Comparison of ENCODE assay signal across 10 cellular contexts in the genomic region with DNA sequence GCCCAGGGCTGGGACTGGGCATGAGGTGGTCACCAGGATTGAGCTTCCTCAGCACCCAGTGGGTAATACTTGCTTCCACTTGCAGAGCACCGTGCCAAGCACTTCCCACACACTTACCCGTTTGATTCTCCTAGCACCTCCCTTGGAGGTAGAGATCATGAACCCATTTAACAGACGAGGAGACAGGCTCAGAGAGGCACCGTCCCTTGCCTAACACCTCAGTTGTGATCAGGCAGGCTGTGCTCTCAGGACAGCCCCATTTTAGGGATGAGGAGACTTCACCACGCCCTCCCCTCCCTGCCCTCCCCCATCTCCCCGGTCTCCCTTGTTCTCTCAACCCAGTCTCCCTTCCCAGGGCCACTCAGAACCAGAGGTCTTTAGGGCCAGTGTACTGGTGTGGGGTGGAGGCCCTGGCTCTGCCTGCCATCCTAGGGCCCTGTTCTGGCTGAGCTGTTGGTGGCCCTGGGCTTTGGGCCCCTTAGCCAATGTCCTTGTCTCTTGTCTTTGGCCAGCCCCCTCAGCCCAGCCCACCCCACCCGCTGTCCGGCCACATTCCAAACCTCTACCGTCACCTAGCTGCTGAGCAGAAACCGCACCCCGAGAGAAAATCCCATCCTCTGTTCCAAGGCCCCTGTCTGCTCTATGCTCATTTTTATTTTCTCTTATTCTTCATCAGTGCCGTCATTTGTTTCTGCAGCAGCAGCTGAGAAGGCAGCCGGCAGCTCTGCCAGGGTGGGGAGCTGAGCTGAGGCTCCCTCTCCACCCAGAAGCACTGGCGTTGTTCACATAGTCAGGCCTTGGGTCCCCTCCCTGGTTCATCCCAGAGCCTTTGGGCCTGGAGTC. TPM values are rescaled to one million over a fixed set of nuclear protein-coding genes. Genes with fewer than 3 reads are reported as not detected.
DNase-seq lines count a peak whose midpoint lies in the region; ATAC-seq and TF ChIP-seq lines count a peak whose summit lies in the region.
"Had no signal": no experiment of that assay in that cellular context is flagged by ENCODE, and none has a peak within 500 bp of the region (broad histone marks: within the 10 kb centered on the region; RNA-seq: fewer than 3 reads in every experiment).

No MANE protein-coding gene starts in this region.

- H3K4me2 ChIP-seq in OCI-LY7 (ENCODE audit: low read length) = no peak overlapping the region

- H3K9me2 ChIP-seq in OCI-LY7 (ENCODE audit: insufficient read depth, low read length) = no peaks in the 10 kb centered on the region

- H2AFZ ChIP-seq in OCI-LY7 (ENCODE audit: low read length) = no peak overlapping the region

- no peaks in the 10 kb centered on the region for H3K4me1 ChIP-seq in right cardiac atrium (ENCODE audit: control insufficient read depth, insufficient read depth, low read length)
- no peaks in the 10 kb centered on the region for H3K4me1 ChIP-seq in OCI-LY7 (ENCODE audit: insufficient read depth, low read length, poor library complexity, severe bottlenecking)

- no peaks in the 10 kb centered on the region for H3K9me3 ChIP-seq in right cardiac atrium (ENCODE audit: control insufficient read depth, low read length)
- no peaks in the 10 kb centered on the region for H3K9me3 ChIP-seq in OCI-LY7 (ENCODE audit: low read length)

- H3K79me2 ChIP-seq in OCI-LY7 (ENCODE audit: insufficient read depth, low read depth, low read length) = no peaks in the 10 kb centered on the region

- CTCF ChIA-PET in OCI-LY7 (lab: Charles Lee; ENCODE audit: unreplicated experiment) = no interaction called here

- in situ Hi-C loops in astrocyte of the spinal cord (cut with HindIII; ENCODE audit: low sequenced_read_pairs) = no loop called here

- WGBS in right cardiac atrium = 55% methylated on average over 14 of the region's 14 CpGs

- ATAC-seq in right cardiac atrium (peak; percentile 44 to 55), GM18907 (IDR thresholded peaks at IDR 0.05; ENCODE audit: unreplicated experiment) (no peak)

- H3K36me3 ChIP-seq in OCI-LY7 (ENCODE audit: insufficient read depth, low read length) = no peaks in the 10 kb centered on the region

- H4K20me1 ChIP-seq in OCI-LY7 (ENCODE audit: insufficient read depth, low read length) = no peaks in the 10 kb centered on the region

- H3K27ac ChIP-seq in right cardiac atrium (ENCODE audit: low read length) (peak overlapping the region; percentile 46), OCI-LY7 (ENCODE audit: low read depth, low read length, poor library complexity, severe bottlenecking) (no peak overlapping the region)

- H3K4me3 ChIP-seq in astrocyte of the spinal cord (ENCODE audit: low read depth, low read length) = no peak overlapping the region
- H3K4me3 ChIP-seq in right cardiac atrium (ENCODE audit: low read length) = no peak overlapping the region
- H3K4me3 ChIP-seq in skeletal muscle cell (ENCODE audit: low read depth, low read length) = no peak overlapping the region
- H3K4me3 ChIP-seq in OCI-LY7 (ENCODE audit: low read depth, low read length, poor library complexity, severe bottlenecking) = no peak overlapping the region

- intact Hi-C loops in right cardiac atrium (cut with DNase I) (no loop called here), OCI-LY7 (cut with micrococcal nuclease; ENCODE audit: unreplicated experiment) (no loop called here)

- TF ChIP-seq CTCF in astrocyte of the spinal cord (IDR thresholded peaks at IDR 0.05; ENCODE audit: low read depth, low read length) = no peak
- no peak for TF ChIP-seq CTCF in OCI-LY7 (conservative IDR thresholded peaks at IDR 0.05; ENCODE audit: low read length)

- DNase-seq in HCEC 1CT (peak; percentile 83), astrocyte of the spinal cord (ENCODE audit: low read depth, low spot score) (peak; percentile 97), right cardiac atrium (peak in 1 of 3 donors; percentile 62), skeletal muscle cell (ENCODE audit: low read depth) (peak; percentile 77), OCI-LY7 (ENCODE audit: low spot score) (no peak), activated gamma-delta T cell (lab: John Stamatoyannopoulos, UW) (no peak)
- no peak for DNase-seq in activated CD8-positive, alpha-beta memory T cell treated with anti-CD3 and anti-CD28 coated beads, Interleukin-2, amount 50 U/mL, for 48 hours
- DNase-seq: activated CD4-positive, alpha-beta T cell treated with anti-CD3 and anti-CD28 coated beads, Interleukin-2, amount 50 U/mL, for 1 hour; NCI-H1092 had no signal

- POLR2A ChIA-PET in OCI-LY7 (lab: Charles Lee) = no interaction called here

- no TSS peak for BruUV-seq in OCI-LY7 (replicated peaks; lab: Mats Ljungman, UMichigan)

- no peaks in the 10 kb centered on the region for H3K27me3 ChIP-seq in right cardiac atrium (ENCODE audit: control insufficient read depth, insufficient read depth)

RNA-seq across cellular contexts. Expression of gene OLFML2A, which starts 33.8 kb away (rescaled TPM):
- total RNA-seq in right cardiac atrium = 10 to 100 TPM; 27.4 to 34.4 (median 30.8) TPM
- 15.1 TPM for polyA plus RNA-seq in right cardiac atrium
- 3.4 and 4.4 TPM in 2 replicates for total RNA-seq in OCI-LY7 (2014; rRNA removed; shearing (Covaris generic))
- total RNA-seq in OCI-LY7 (2022) = 6.0 and 6.7 TPM in 2 replicates

RNA-seq across cellular contexts. Expression of gene NR6A1, which starts 39.6 kb away (rescaled TPM):
- total RNA-seq in right cardiac atrium = 1 to 10 TPM in 1 of 4 donors, under 1 TPM in 3; 0.85 to 1.9 (median 0.93) TPM
- 0.57 TPM for polyA plus RNA-seq in right cardiac atrium
- 13.0 and 17.5 TPM in 2 replicates for total RNA-seq in OCI-LY7 (2014; rRNA removed; shearing (Covaris generic))
- total RNA-seq in OCI-LY7 (2022) = 21.7 and 23.0 TPM in 2 replicates

RNA-seq across cellular contexts. Expression of gene WDR38, which starts 42.5 kb away (rescaled TPM):
- total RNA-seq in right cardiac atrium (not detected), OCI-LY7 (2022) (not detected in 2 replicates)
- polyA plus RNA-seq in right cardiac atrium = 0.09 TPM
- not detected in 2 replicates for total RNA-seq in OCI-LY7 (2014; rRNA removed; shearing (Covaris generic))

RNA-seq across cellular contexts. Expression of gene RPL35, which starts 51.0 kb away (rescaled TPM):
- total RNA-seq in right cardiac atrium (100 to 1,000 TPM; 696 to 797 (median 747) TPM), OCI-LY7 (2022) (1,679 and 1,713 TPM in 2 replicates)
- polyA plus RNA-seq in right cardiac atrium = 2,205 TPM
- total RNA-seq in OCI-LY7 (2014; rRNA removed; shearing (Covaris generic)) = 4,825 and 6,190 TPM in 2 replicates

RNA-seq across cellular contexts. Expression of gene ARPC5L, which starts 51.2 kb away (rescaled TPM):
- total RNA-seq in right cardiac atrium = 10 to 100 TPM; 31.9 to 37.7 (median 34.9) TPM
- polyA plus RNA-seq in right cardiac atrium = 40.8 TPM
- total RNA-seq in OCI-LY7 (2014; rRNA removed; shearing (Covaris generic)) = 70.0 and 74.0 TPM in 2 replicates
- 91.5 and 107 TPM in 2 replicates for total RNA-seq in OCI-LY7 (2022)

Comparison
In these comparisons a context has a peak if more than half of its experiments do, and no peak if none do; other contexts are left out.
1. DNase-seq: peak in HCEC 1CT (single experiment), astrocyte of the spinal cord (single experiment) and skeletal muscle cell (single experiment); none in OCI-LY7 (single experiment), activated gamma-delta T cell (single experiment) and activated CD8-positive, alpha-beta memory T cell treated with anti-CD3 and anti-CD28 coated beads, Interleukin-2, amount 50 U/mL, for 48 hours (single experiment).
2. RNA of gene NR6A1, which starts 39.6 kb away (total RNA-seq): 13.0 to 23.0 TPM in OCI-LY7; 0.85 to 1.9 TPM in right cardiac atrium; every median in the first group is over 4 times any median in the second.